Comparison of ENCODE assay signal across 6 cellular contexts in genomic region chr6:5873976-5874375, GRCh38.
A peak's percentile ranks its signal among the peaks of the same experiment; 100 is the strongest.
DNase-seq lines count a peak whose midpoint lies in the region; ATAC-seq and TF ChIP-seq lines count a peak whose summit lies in the region.
"Not testable (repeated sequence)": the region's sequence is repeated elsewhere in the genome, so short reads cannot be mapped to it uniquely, and the experiment has no call there.

No MANE protein-coding gene starts in this region.

- H3K4me1 Mint-ChIP-seq in activated T-cell treated with anti-CD3 and anti-CD28 coated beads, Interleukin-2, amount 50 U/mL, for 72 hours (ENCODE audit: low read depth): peaks cover 28% of the 10 kb centered on the region
- H3K4me1 Mint-ChIP-seq in central memory CD8-positive, alpha-beta T cell: peaks cover 15% of the 10 kb centered on the region

- H3K9me3 Mint-ChIP-seq in activated T-cell treated with anti-CD3 and anti-CD28 coated beads, Interleukin-2, amount 50 U/mL, for 72 hours; central memory CD8-positive, alpha-beta T cell: not testable (repeated sequence)

- not testable (repeated sequence) for ATAC-seq in activated T-cell treated with anti-CD3 and anti-CD28 coated beads, Interleukin-2, amount 50 U/mL, for 72 hours (replicated peaks in 1 of 2); central memory CD8-positive, alpha-beta T cell (replicated peaks; ENCODE audit: extremely low read depth, poor library complexity, severe bottlenecking)

- not testable (repeated sequence) for H3K9ac ChIP-seq in BLaER1 treated with 17β-estradiol and CSF1 and Interleukin-3, amounts not matched to agents 10 nM and 100 nM; MM.1S (ENCODE audit: low read length)
- peak overlapping the region; percentile 40; the same call in 1 of the 2 replicates for H3K9ac ChIP-seq in KMS-11

- not testable (repeated sequence) for TF ChIP-seq CTCF in KMS-11 (conservative IDR thresholded peaks at IDR 0.05; ENCODE audit: low read depth, low read length); MM.1S (IDR thresholded peaks at IDR 0.05; ENCODE audit: low read length)

- not testable (repeated sequence) for H3K79me2 ChIP-seq in KMS-11 (ENCODE audit: insufficient read depth, low read depth); MM.1S (ENCODE audit: low read length)

- not testable (repeated sequence) for H4K20me1 ChIP-seq in BLaER1 treated with 17β-estradiol and CSF1 and Interleukin-3, amounts not matched to agents 10 nM and 100 nM; KMS-11 (ENCODE audit: insufficient read depth); MM.1S (ENCODE audit: insufficient read depth, low read length)

- peaks cover 36% of the 10 kb centered on the region for H3F3A ChIP-seq in MM.1S (ENCODE audit: insufficient read depth, low read length)

- H3K4me3 ChIP-seq in BLaER1 treated with 17β-estradiol and CSF1 and Interleukin-3, amounts not matched to agents 10 nM and 100 nM; KMS-11 (IDR thresholded peaks at IDR 0.05; ENCODE audit: insufficient read depth, low read depth, low read length); MM.1S (ENCODE audit: low read length): not testable (repeated sequence)

- H3K9me2 ChIP-seq in MM.1S (replicated peaks; ENCODE audit: insufficient read depth, low read length): not testable (repeated sequence)

- H3K27ac Mint-ChIP-seq in activated T-cell treated with anti-CD3 and anti-CD28 coated beads, Interleukin-2, amount 50 U/mL, for 72 hours: peak overlapping the region; percentile 48
- H3K27ac Mint-ChIP-seq in central memory CD8-positive, alpha-beta T cell (ENCODE audit: low read depth): peak overlapping the region; percentile 26

- DNase-seq in MM.1S (peak; percentile 42), myocyte (ENCODE audit: low read depth) (peak; percentile 29)
- not testable (repeated sequence) for DNase-seq in activated T-cell treated with anti-CD3 and anti-CD28 coated beads, Interleukin-2, amount 50 U/mL, for 72 hours; central memory CD8-positive, alpha-beta T cell (ENCODE audit: low spot score in 2 of 2)

- peak overlapping the region; percentile 41; the same call in 1 of the 2 replicates for H2AFZ ChIP-seq in KMS-11 (ENCODE audit: low read depth)
- H2AFZ ChIP-seq in MM.1S (ENCODE audit: low read length): not testable (repeated sequence)

- H3K4me3 Mint-ChIP-seq in activated T-cell treated with anti-CD3 and anti-CD28 coated beads, Interleukin-2, amount 50 U/mL, for 72 hours; central memory CD8-positive, alpha-beta T cell: not testable (repeated sequence)

- H3K27me3 Mint-ChIP-seq in activated T-cell treated with anti-CD3 and anti-CD28 coated beads, Interleukin-2, amount 50 U/mL, for 72 hours (ENCODE audit: low read depth); central memory CD8-positive, alpha-beta T cell: not testable (repeated sequence)

- H3K27ac ChIP-seq in BLaER1 treated with 17β-estradiol and CSF1 and Interleukin-3, amounts not matched to agents 10 nM and 100 nM: 0 out of 22 replicates have a peak overlapping the region, but pooled peaks of 1 of the 11 experiments have one; percentile 10
- peak overlapping the region; percentile 73 for H3K27ac ChIP-seq in KMS-11
- peak overlapping the region; percentile 56; the same call in 1 of the 2 replicates for H3K27ac ChIP-seq in MM.1S (ENCODE audit: low read length)

- H3K4me1 ChIP-seq in BLaER1 treated with 17β-estradiol and CSF1 and Interleukin-3, amounts not matched to agents 10 nM and 100 nM: peaks cover 0 to 17% (median 7%) of the 10 kb centered on the region in 10 experiments; a peak in 11 of 20 replicates
- H3K4me1 ChIP-seq in KMS-11 (ENCODE audit: low read depth, poor library complexity, severe bottlenecking) (peaks cover 71% of the 10 kb centered on the region), MM.1S (ENCODE audit: low read length) (peaks cover 64% of the 10 kb centered on the region)

- H3K27me3 ChIP-seq in BLaER1 treated with 17β-estradiol and CSF1 and Interleukin-3, amounts not matched to agents 10 nM and 100 nM; KMS-11 (ENCODE audit: insufficient read depth, low read depth); MM.1S (replicated peaks; ENCODE audit: insufficient read depth, low read length): not testable (repeated sequence)

- not testable (repeated sequence) for H3K36me3 ChIP-seq in BLaER1 treated with 17β-estradiol and CSF1 and Interleukin-3, amounts not matched to agents 10 nM and 100 nM; KMS-11 (ENCODE audit: insufficient read depth); MM.1S (replicated peaks; ENCODE audit: insufficient read depth, low read length)

- H3K9me3 ChIP-seq in BLaER1 treated with 17β-estradiol and CSF1 and Interleukin-3, amounts not matched to agents 10 nM and 100 nM (replicated peaks in 1 of 11): peaks cover 17 to 31% (median 27%) of the 10 kb centered on the region in 11 experiments
- H3K9me3 ChIP-seq in MM.1S (replicated peaks; ENCODE audit: insufficient read depth, low read length): not testable (repeated sequence)

- H3K36me3 Mint-ChIP-seq in activated T-cell treated with anti-CD3 and anti-CD28 coated beads, Interleukin-2, amount 50 U/mL, for 72 hours (ENCODE audit: insufficient read depth in 2 of 2); central memory CD8-positive, alpha-beta T cell (ENCODE audit: insufficient read depth): not testable (repeated sequence)

- H3K4me2 ChIP-seq in BLaER1 treated with 17β-estradiol and CSF1 and Interleukin-3, amounts not matched to agents 10 nM and 100 nM: peak overlapping the region in 6 of 11 experiments; percentile 2 to 41 (median 24); a peak in 8 of 22 replicates
- H3K4me2 ChIP-seq in KMS-11 (peak overlapping the region; percentile 78), MM.1S (ENCODE audit: low read depth, low read length) (peak overlapping the region; percentile 41; the same call in 1 of the 2 replicates)

Comparison
In these comparisons a context has a peak if more than half of its experiments do, and no peak if none do; other contexts are left out.
1. H3K4me2 ChIP-seq: peak in every context shown above with its lines; median percentile 78 in KMS-11; 41 in MM.1S; 24 in BLaER1 treated with 17β-estradiol and CSF1 and Interleukin-3, amounts not matched to agents 10 nM and 100 nM.